9 cellular contexts compared by ENCODE assay signal in the genomic region with DNA sequence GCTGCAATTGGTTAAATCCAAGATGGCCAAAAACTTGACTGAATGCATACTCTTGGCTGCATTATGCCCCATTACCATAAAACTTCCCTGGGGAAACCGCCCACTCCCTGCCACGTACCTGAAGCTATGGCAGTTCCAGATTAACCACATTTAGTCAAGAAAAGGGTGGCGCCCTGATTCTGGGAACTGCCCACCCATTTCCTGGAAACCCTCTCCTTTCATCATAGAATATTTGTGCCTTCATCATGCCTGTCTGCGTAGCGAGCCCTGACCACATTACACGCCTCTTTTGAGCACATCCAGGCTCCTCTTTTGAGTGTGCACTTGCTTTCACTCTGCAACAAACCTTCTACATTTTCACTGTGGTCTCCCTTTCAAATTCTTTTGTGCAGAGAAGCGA. TPM values are rescaled to one million over a fixed set of nuclear protein-coding genes. Genes with fewer than 3 reads are reported as not detected.
DNase-seq lines count a peak whose midpoint lies in the region; ATAC-seq and TF ChIP-seq lines count a peak whose summit lies in the region.
"Had no signal": no experiment of that assay in that cellular context is flagged by ENCODE, and none has a peak within 500 bp of the region (broad histone marks: within the 10 kb centered on the region; RNA-seq: fewer than 3 reads in every experiment).

No MANE protein-coding gene starts in this region.

- H3K4me1 ChIP-seq in left lung (peaks cover 9 to 49% of the 10 kb centered on the region in 2 donors), thoracic aorta (ENCODE audit: control insufficient read depth in 1 of 2, low read depth in 2 of 2) (peaks cover 8 to 12% of the 10 kb centered on the region in 2 donors)

- no peaks in the 10 kb centered on the region for H3K27me3 ChIP-seq in left lung
- no peaks in the 10 kb centered on the region for H3K27me3 ChIP-seq in thoracic aorta (replicated peaks; ENCODE audit: insufficient read depth)
- H3K27me3 ChIP-seq: neutrophil had no signal

- intact Hi-C loops in left lung (cut with DNase I) = no loop called here

- H3K36me3 ChIP-seq in left lung (no peaks in the 10 kb centered on the region), thoracic aorta (no peaks in the 10 kb centered on the region)
- H3K36me3 ChIP-seq: neutrophil had no signal

- peak overlapping the region in 1 of 2 donors; percentile 42 for H3K27ac ChIP-seq in left lung
- no peak overlapping the region for H3K27ac ChIP-seq in thoracic aorta
- H3K27ac ChIP-seq: neutrophil had no signal

- ATAC-seq in HG03558 (IDR thresholded peaks at IDR 0.05; ENCODE audit: extremely low read depth, unreplicated experiment) (peak; percentile 56), left lung (peak; percentile 23), thoracic aorta (ENCODE audit: insufficient number of reproducible peaks, low FRiP score, low read depth) (no peak)

- H3K9me3 ChIP-seq in left lung = no peaks in the 10 kb centered on the region
- H3K9me3 ChIP-seq in thoracic aorta = no peaks in the 10 kb centered on the region
- H3K9me3 ChIP-seq: neutrophil had no signal

- DNase-seq in GM20000 (ENCODE audit: low spot score) (peak; percentile 46), left lung (peak in 1 of 2 donors; percentile 38), thoracic aorta (ENCODE audit: low spot score) (peak; percentile 2), NCI-H1092 treated with DMSO at 0.1 percent for 48 hours (lab: John Stamatoyannopoulos, UW) (no peak), NOMO-1 treated with dmso at 0.1 percent for 144 hours (lab: John Stamatoyannopoulos, UW; ENCODE audit: unreplicated experiment) (no peak), ureter (ENCODE audit: low spot score) (no peak)
- peak; percentile 95 for DNase-seq in activated CD8-positive, alpha-beta memory T cell treated with anti-CD3 and anti-CD28 coated beads, Interleukin-2, amount 50 U/mL, for 48 hours

- TF ChIP-seq CTCF in GM20000 (IDR thresholded peaks at IDR 0.05; ENCODE audit: extremely low read depth, missing control alignments) (no peak), left lung (IDR thresholded peaks at IDR 0.05) (no peak), thoracic aorta (IDR thresholded peaks at IDR 0.05) (no peak)

- H3K4me3 ChIP-seq in left lung = no peak overlapping the region
- H3K4me3 ChIP-seq in thoracic aorta = no peak overlapping the region

RNA-seq across cellular contexts. Expression of a gene that starts 5.2 kb away (rescaled TPM):
- total RNA-seq in left lung (10 to 100 TPM; 12.0 to 20.9 TPM), thoracic aorta (10 to 100 TPM in 1 of 2 donors, 1 to 10 TPM in 1; 5.4 to 29.3 TPM), ureter (18.7 TPM)

RNA-seq across cellular contexts. Expression of a gene that starts 5.6 kb away (rescaled TPM):
- total RNA-seq in left lung (10 to 100 TPM; 10.8 to 14.6 TPM), thoracic aorta (10 to 100 TPM in 1 of 2 donors, 1 to 10 TPM in 1; 6.0 to 12.8 TPM), ureter (12.0 TPM)

Comparison
In these comparisons a context has a peak if more than half of its experiments do, and no peak if none do; other contexts are left out.
1. DNase-seq: peak in GM20000 (single experiment), activated CD8-positive, alpha-beta memory T cell treated with anti-CD3 and anti-CD28 coated beads, Interleukin-2, amount 50 U/mL, for 48 hours (single experiment) and thoracic aorta (single experiment); none in NCI-H1092 treated with DMSO at 0.1 percent for 48 hours (single experiment), NOMO-1 treated with dmso at 0.1 percent for 144 hours (single experiment) and ureter (single experiment).